31 cellular contexts compared by ENCODE assay signal in genomic region chr17:32980230-32980629, GRCh38. TPM values are rescaled to one million over a fixed set of nuclear protein-coding genes. Genes with fewer than 3 reads are reported as not detected.
"Had no signal": no experiment of that assay in that cellular context is flagged by ENCODE, and none has a peak within 500 bp of the region (broad histone marks: within the 10 kb centered on the region; RNA-seq: fewer than 3 reads in every experiment).

No MANE protein-coding gene starts in this region.

- H3K4me1 ChIP-seq: stomach, suprapubic skin, testis, thyroid gland, tibial artery, tibial nerve, upper lobe of left lung, upper lobe of right lung, uterus had no signal

- H3K36me3 ChIP-seq: stomach, suprapubic skin, thoracic aorta, thyroid gland, tibial artery, tibial nerve, transverse colon, upper lobe of left lung, upper lobe of right lung, uterus, vagina had no signal

- ATAC-seq: stimulated activated effector memory CD8-positive, alpha-beta T cell treated with anti-CD3 and anti-CD28 coated beads, Interleukin-12 subunit alpha, Interleukin-12 subunit beta, amount 100 ng/mL, for 72 hours; stimulated activated memory B cell treated with anti-CD40 and anti-IgM and Interleukin-4, amounts not matched to agents 10 μg/mL and 1 μg/mL and 100 μg/mL, for 72 hours; stimulated activated naive B cell treated with anti-CD40 and anti-IgM and Interleukin-4, amounts not matched to agents 10 μg/mL and 1 μg/mL and 100 μg/mL, for 72 hours; stimulated activated naive CD8-positive, alpha-beta T cell treated with anti-CD3 and anti-CD28 coated beads, Interleukin-15, amount 100 ng/mL, for 72 hours; stimulated activated naive CD8-positive, alpha-beta T cell treated with anti-CD3 and anti-CD28 coated beads, Interleukin-15, Interleukin-2, amounts not matched to agents 100 U/mL and 50 U/mL, for 24 hours; upper lobe of right lung had no signal

- H3K4me3 ChIP-seq: stomach, suprapubic skin, testis, thoracic aorta, thyroid gland, tibial artery, tibial nerve, transverse colon, upper lobe of left lung, upper lobe of right lung, uterus, vagina had no signal

- H3K9me3 ChIP-seq: suprapubic skin, testis, thoracic aorta, thyroid gland, upper lobe of right lung, uterus, vagina had no signal

- FAIRE-seq: urothelium cell line had no signal

- H3K27me3 ChIP-seq: stomach, suprapubic skin, testis, thyroid gland, tibial nerve, transverse colon, upper lobe of left lung, upper lobe of right lung, uterus, vagina had no signal

- DNase-seq: stimulated activated CD4-positive, alpha-beta T cell treated with anti-CD3 and anti-CD28 coated beads, Interleukin-2, amount 100 ng/mL, for 48 hours; stimulated activated CD4-positive, alpha-beta T cell treated with anti-CD3 and anti-CD28 coated beads, Interleukin-4, amount 100 ng/mL, for 1 hour; stimulated activated CD4-positive, alpha-beta T cell treated with anti-CD3 and anti-CD28 coated beads, Interleukin-4, amount 100 ng/mL, for 24 hours; stimulated activated CD4-positive, alpha-beta T cell treated with anti-CD3 and anti-CD28 coated beads, Interleukin-4, amount 100 ng/mL, for 4 hours; stimulated activated CD8-positive, alpha-beta memory T cell treated with anti-CD3 and anti-CD28 coated beads, Interleukin-4, amount 100 ng/mL, for 48 hours; stimulated activated naive B cell treated with anti-CD40 and anti-IgM and Interleukin-4, amounts not matched to agents 10 μg/mL and 1 μg/mL and 100 μg/mL, for 72 hours; stimulated activated naive CD4-positive, alpha-beta T cell; stimulated activated naive CD4-positive, alpha-beta T cell treated with Interleukin-2 at 50 U/mL for 16 hours; stimulated activated naive CD8-positive, alpha-beta T cell treated with anti-CD3 and anti-CD28 coated beads, Interleukin-15, amount 100 ng/mL, for 72 hours; stimulated activated naive CD8-positive, alpha-beta T cell treated with anti-CD3 and anti-CD28 coated beads, Interleukin-15, Interleukin-2, amounts not matched to agents 100 U/mL and 50 U/mL, for 24 hours; stomach; substantia nigra; testis; thyroid gland; tibial artery; transverse colon; trophoblast cell; upper lobe of left lung; upper lobe of right lung; uterus had no signal

- H3K27ac ChIP-seq: stomach, suprapubic skin, testis, thoracic aorta, thyroid gland, tibial artery, tibial nerve, transverse colon, upper lobe of left lung, upper lobe of right lung, uterus, vagina had no signal

RNA-seq across cellular contexts. Expression of gene SPACA3, which starts 11.4 kb away (rescaled TPM):
- total RNA-seq: stomach, subcutaneous adipose tissue, temporal lobe, thoracic aorta, thyroid gland, tibial nerve, transverse colon, upper lobe of left lung, upper lobe of right lung, ureter, urinary bladder, uterus, vagina had no signal
- polyA plus RNA-seq: urinary bladder had no signal
